22 cellular contexts compared by ENCODE assay signal in genomic region chr6:127178746-127179145, GRCh38.
DNase-seq lines count a peak whose midpoint lies in the region; ATAC-seq and TF ChIP-seq lines count a peak whose summit lies in the region.
"Had no signal": no experiment of that assay in that cellular context is flagged by ENCODE, and none has a peak within 500 bp of the region (broad histone marks: within the 10 kb centered on the region; RNA-seq: fewer than 3 reads in every experiment).

No MANE protein-coding gene starts in this region.

- 89% methylated on average over 1 of the region's 1 CpG for WGBS in right cardiac atrium

- no peaks in the 10 kb centered on the region for H3K36me3 ChIP-seq in adipocyte (ENCODE audit: control insufficient read depth, insufficient read depth, low read length, severe bottlenecking)
- H3K36me3 ChIP-seq: BLaER1 treated with 17β-estradiol and CSF1 and Interleukin-3, amounts not matched to agents 10 nM and 100 nM; HAP-1 had no signal

- H3K27me3 ChIP-seq in adipocyte (replicated peaks; ENCODE audit: control insufficient read depth, insufficient read depth, low read length) (no peaks in the 10 kb centered on the region), right cardiac atrium (ENCODE audit: control insufficient read depth, insufficient read depth) (no peaks in the 10 kb centered on the region)
- H3K27me3 ChIP-seq: BLaER1 treated with 17β-estradiol and CSF1 and Interleukin-3, amounts not matched to agents 10 nM and 100 nM had no signal

- no peak overlapping the region for H3K27ac ChIP-seq in right cardiac atrium (ENCODE audit: low read length)
- H3K27ac ChIP-seq: BLaER1 treated with 17β-estradiol and CSF1 and Interleukin-3, amounts not matched to agents 10 nM and 100 nM had no signal

- no peak overlapping the region for H3K4me3 ChIP-seq in adipocyte (ENCODE audit: low read length)
- no peak overlapping the region for H3K4me3 ChIP-seq in choroid plexus epithelial cell (ENCODE audit: low read depth, low read length)
- no peak overlapping the region for H3K4me3 ChIP-seq in right cardiac atrium (ENCODE audit: low read length)
- H3K4me3 ChIP-seq: BLaER1 treated with 17β-estradiol and CSF1 and Interleukin-3, amounts not matched to agents 10 nM and 100 nM; HAP-1 had no signal

- ATAC-seq in right cardiac atrium: no peak
- ATAC-seq: Panc1 had no signal

- H3K9ac ChIP-seq in adipocyte (ENCODE audit: low read length): no peak overlapping the region
- H3K9ac ChIP-seq: BLaER1 treated with 17β-estradiol and CSF1 and Interleukin-3, amounts not matched to agents 10 nM and 100 nM; SK-N-SH had no signal

- intact Hi-C loops in right cardiac atrium (cut with DNase I): no loop called here

- H3K4me1 ChIP-seq in adipocyte (ENCODE audit: control insufficient read depth, insufficient read depth, low read length) (peaks cover 50% of the 10 kb centered on the region), right cardiac atrium (ENCODE audit: control insufficient read depth, insufficient read depth, low read length) (no peaks in the 10 kb centered on the region)
- H3K4me1 ChIP-seq: HAP-1 had no signal

- TF ChIP-seq CTCF in choroid plexus epithelial cell (conservative IDR thresholded peaks at IDR 0.05; ENCODE audit: low read depth, low read length): no peak

- no peaks in the 10 kb centered on the region for H3K9me3 ChIP-seq in adipocyte (ENCODE audit: control insufficient read depth, low read length)
- no peaks in the 10 kb centered on the region for H3K9me3 ChIP-seq in right cardiac atrium (ENCODE audit: control insufficient read depth, low read length)
- H3K9me3 ChIP-seq: HAP-1, SK-N-SH had no signal

- DNase-seq in adipocyte (ENCODE audit: low read depth) (peak; percentile 64), choroid plexus epithelial cell (ENCODE audit: low read depth) (peak; percentile 72), iris pigment epithelial cell (ENCODE audit: low read depth) (peak; percentile 59), NCI-H226 (no peak), right cardiac atrium (no peak), NCI-H2107 treated with DMSO at 0.1 percent for 48 hours (lab: John Stamatoyannopoulos, UW; ENCODE audit: unreplicated experiment) (no peak), HUDEP-2 (lab: John Stamatoyannopoulos, UW; ENCODE audit: unreplicated experiment in 76 of 76) (no peak)
- DNase-seq: CD4-positive, alpha-beta memory T cell; DMS153; GDM1; IMR-90; NCI-H1105; NCI-H146; NCI-H2029; NCI-H345; NCI-H524; NCI-H82; SIG-M5; SK-N-SH had no signal

Comparison
In these comparisons a context has a peak if more than half of its experiments do, and no peak if none do; other contexts are left out.
1. DNase-seq: peak in adipocyte (single experiment), choroid plexus epithelial cell (single experiment) and iris pigment epithelial cell (single experiment); none in NCI-H226 (single experiment), right cardiac atrium (0 of 3), NCI-H2107 treated with DMSO at 0.1 percent for 48 hours (single experiment) and HUDEP-2 (0 of 76).